9 cellular contexts compared by ENCODE assay signal in genomic region chr7:141700291-141700847, GRCh38. TPM values are rescaled to one million over a fixed set of nuclear protein-coding genes. Genes with fewer than 3 reads are reported as not detected.
DNase-seq lines count a peak whose midpoint lies in the region; ATAC-seq, FAIRE-seq and TF ChIP-seq lines count a peak whose summit lies in the region.
"Had no signal": no experiment of that assay in that cellular context is flagged by ENCODE, and none has a peak within 500 bp of the region (broad histone marks: within the 10 kb centered on the region; RNA-seq: fewer than 3 reads in every experiment).

No MANE protein-coding gene starts in this region.

- H4K91ac ChIP-seq in H1 (replicated peaks; ENCODE audit: insufficient read length, low read length): no peak overlapping the region

- no peak overlapping the region for H2AFZ ChIP-seq in MM.1S (ENCODE audit: low read length)
- H2AFZ ChIP-seq in H1 (ENCODE audit: low read length): no peak overlapping the region
- no peak overlapping the region for H2AFZ ChIP-seq in neural progenitor cell (replicated peaks)

- H3K4me1 Mint-ChIP-seq in CD4-positive, alpha-beta T cell (ENCODE audit: low read depth): peaks cover 66% of the 10 kb centered on the region
- peaks cover 51% of the 10 kb centered on the region for H3K4me1 Mint-ChIP-seq in neural progenitor cell

- H2BK12ac ChIP-seq in H1 (ENCODE audit: low read depth, low read length): no peak overlapping the region

- H4K8ac ChIP-seq in H1 (ENCODE audit: extremely low read depth, insufficient read depth, low read length): no peak overlapping the region

- H3K4me3 Mint-ChIP-seq in CD4-positive, alpha-beta T cell: peak overlapping the region; percentile 96
- H3K4me3 Mint-ChIP-seq in neural progenitor cell: peak overlapping the region; percentile 92

- H3K27ac Mint-ChIP-seq in CD4-positive, alpha-beta T cell: peak overlapping the region; percentile 90
- no peak overlapping the region for H3K27ac Mint-ChIP-seq in neural progenitor cell

- 0 out of 2 replicates have a peak, but pooled peaks cover 7% of the 10 kb centered on the region for H3K79me2 ChIP-seq in MM.1S (ENCODE audit: low read length)
- peaks cover 0 to 53% of the 10 kb centered on the region in 2 experiments; a peak in 2 of 4 replicates for H3K79me2 ChIP-seq in H1 (ENCODE audit: control insufficient read depth in 1 of 2, insufficient read depth in 2 of 2, low read length in 2 of 2)
- peaks cover 15% of the 10 kb centered on the region for H3K79me2 ChIP-seq in neural progenitor cell (ENCODE audit: low read depth)

- H2BK5ac ChIP-seq in H1 (ENCODE audit: low read depth, low read length): no peak overlapping the region

- H2BK20ac ChIP-seq in H1 (ENCODE audit: low read length): no peak overlapping the region

- no peak overlapping the region for H3K9ac ChIP-seq in MM.1S (ENCODE audit: low read length)
- peak overlapping the region in 1 of 4 experiments; percentile 10; a peak in 1 of 7 replicates for H3K9ac ChIP-seq in H1 (replicated peaks in 1 of 4; ENCODE audit: extremely low read depth in 1 of 4, low read depth in 3 of 4, low read length in 3 of 4)
- H3K9ac ChIP-seq in neural progenitor cell: no peak overlapping the region

- H3K9me2 ChIP-seq in MM.1S (replicated peaks; ENCODE audit: insufficient read depth, low read length): no peaks in the 10 kb centered on the region

- H4K20me1 ChIP-seq in MM.1S (ENCODE audit: insufficient read depth, low read length) (no peaks in the 10 kb centered on the region), H1 (replicated peaks in 1 of 2; ENCODE audit: control insufficient read depth in 1 of 2, insufficient read depth in 2 of 2, low read length in 2 of 2) (peaks cover 0 to 4% of the 10 kb centered on the region in 2 experiments), neural progenitor cell (ENCODE audit: low read depth) (peaks cover 39% of the 10 kb centered on the region)

- peaks cover 3% of the 10 kb centered on the region; the same call in 1 of the 2 replicates for H3K23me2 ChIP-seq in H1 (ENCODE audit: low read depth, low read length)

- peaks cover 13% of the 10 kb centered on the region for H3K36me3 Mint-ChIP-seq in CD4-positive, alpha-beta T cell (ENCODE audit: low read depth)
- H3K36me3 Mint-ChIP-seq in neural progenitor cell: no peaks in the 10 kb centered on the region

- DNase-seq in CD4-positive, alpha-beta T cell: no peak
- DNase-seq in MM.1S: no peak
- DNase-seq in H1 (ENCODE audit: low read depth in 1 of 2, low spot score in 2 of 2): no peak
- no peak for DNase-seq in neural progenitor cell (ENCODE audit: low spot score)
- no peak for DNase-seq in hepatic stellate cell (ENCODE audit: low spot score)
- DNase-seq in GF-D8 (lab: John Stamatoyannopoulos, UW): no peak
- DNase-seq: NCI-H187 treated with DMSO at 0.1 percent for 48 hours had no signal

- TF ChIP-seq POLR2A in H1 (IDR thresholded peaks at IDR 0.05; ENCODE audit: control extremely low read depth in 1 of 2, low read depth in 2 of 2, low read length in 2 of 2): no peak

- 79% methylated on average over 4 of the region's 5 CpGs; no CpG with 5 or more reads in 1 of the 2 experiments for WGBS in H1 (ENCODE audit: extremely low coverage in 1 of 2, insufficient coverage in 1 of 2, insufficient read length in 1 of 2, insufficient replicate concordance in 2 of 2, low coverage in 1 of 2, low lambda C conversion rate in 2 of 2, missing lambda C conversion rate in 1 of 2), 2 experiments

- no peak overlapping the region for H3K27ac ChIP-seq in CD4-positive, alpha-beta T cell (ENCODE audit: low read depth, low read length)
- H3K27ac ChIP-seq in MM.1S (ENCODE audit: low read length): no peak overlapping the region
- H3K27ac ChIP-seq in H1 (ENCODE audit: low read depth, low read length): no peak overlapping the region
- H3K27ac ChIP-seq in neural progenitor cell: no peak overlapping the region

- no peaks in the 10 kb centered on the region for H3K9me3 Mint-ChIP-seq in CD4-positive, alpha-beta T cell
- H3K9me3 Mint-ChIP-seq in neural progenitor cell: no peaks in the 10 kb centered on the region

- no peak overlapping the region for H4K5ac ChIP-seq in H1 (ENCODE audit: insufficient read length, low read depth, low read length)

- H2BK120ac ChIP-seq in H1 (replicated peaks; ENCODE audit: low read depth, low read length): no peak overlapping the region

- H3K18ac ChIP-seq in H1 (ENCODE audit: extremely low read depth, low read length): no peak overlapping the region

- H3K36me3 ChIP-seq in MM.1S (replicated peaks; ENCODE audit: insufficient read depth, low read length): no peaks in the 10 kb centered on the region
- no peaks in the 10 kb centered on the region; a peak in 1 of 8 replicates for H3K36me3 ChIP-seq in H1 (ENCODE audit: control insufficient read depth in 2 of 4, insufficient read depth in 4 of 4, low read length in 3 of 4)
- no peaks in the 10 kb centered on the region for H3K36me3 ChIP-seq in neural progenitor cell

- intact Hi-C loops in CD4-positive, alpha-beta T cell (cut with DNase I, micrococcal nuclease): loop anchor here in 1 of 2 experiments (2.0 kb wide), 1 partner anchor 38 kb away; the partner anchor contains the start of gene SSBP1

- FAIRE-seq in H1 (lab: Jason Lieb, UNC): no peak

- POLR2A ChIA-PET in CD4-positive, alpha-beta T cell (lab: Charles Lee): interaction anchor here (1.0 to 4.9 kb wide), 7 partner anchors 9 to 685 kb away, joined by 3 to 103 read pairs (median 5); partner anchors contain the start of genes MRPS33 and SSBP1
- POLR2A ChIA-PET in H1 (lab: Charles Lee; ENCODE audit: partially characterized antibody): interaction anchor here (0.6 to 3.6 kb wide), 7 partner anchors 8 to 40 kb away, joined by 3 to 16 read pairs (median 4); partner anchors contain the start of gene SSBP1

- no peaks in the 10 kb centered on the region for H3K27me3 Mint-ChIP-seq in CD4-positive, alpha-beta T cell
- H3K27me3 Mint-ChIP-seq in neural progenitor cell (ENCODE audit: insufficient read depth, low read depth): peaks cover 2% of the 10 kb centered on the region

- TF ChIP-seq RAD21 in H1 (IDR thresholded peaks at IDR 0.05 in 1 of 2, conservative IDR thresholded peaks at IDR 0.05 in 1 of 2; ENCODE audit: low read depth in 2 of 2, low read length in 2 of 2): no peak

- ATAC-seq in CD4-positive, alpha-beta T cell (ENCODE audit: poor library complexity): no peak
- no peak for ATAC-seq in GM21423 (IDR thresholded peaks at IDR 0.05; ENCODE audit: unreplicated experiment)
- ATAC-seq in GM18861 (IDR thresholded peaks at IDR 0.05; ENCODE audit: unreplicated experiment): no peak

- no peak overlapping the region for H3K14ac ChIP-seq in H1 (ENCODE audit: insufficient read length)

- H3K4ac ChIP-seq in H1 (replicated peaks; ENCODE audit: insufficient read length, low read depth, low read length): no peak overlapping the region

- peaks cover 2% of the 10 kb centered on the region; the same call in 1 of the 2 replicates for H3K79me1 ChIP-seq in H1 (ENCODE audit: low read depth, low read length)

- CTCF ChIA-PET in CD4-positive, alpha-beta T cell (lab: Charles Lee): interaction anchor here (0.9 to 4.5 kb wide), 3 partner anchors 8 to 38 kb away, joined by 3 to 38 read pairs (median 4); partner anchors contain the start of gene SSBP1
- CTCF ChIA-PET in H1 (lab: Charles Lee; ENCODE audit: partially characterized antibody): interaction anchor here (0.7 to 1.6 kb wide), 6 partner anchors 9 to 46 kb away, joined by 3 to 6 read pairs (median 3); no protein-coding TSS in a partner anchor

- H3K9me3 ChIP-seq in CD4-positive, alpha-beta T cell (ENCODE audit: control insufficient read depth, low read length): no peaks in the 10 kb centered on the region
- H3K9me3 ChIP-seq in MM.1S (replicated peaks; ENCODE audit: insufficient read depth, low read length) (no peaks in the 10 kb centered on the region), H1 (ENCODE audit: insufficient read depth in 2 of 2, low read depth in 1 of 2, low read length in 1 of 2) (no peaks in the 10 kb centered on the region), neural progenitor cell (ENCODE audit: low read depth) (no peaks in the 10 kb centered on the region)

- H3K4me3 ChIP-seq in MM.1S (ENCODE audit: low read length) (no peak overlapping the region), H1 (ENCODE audit: extremely low read depth in 1 of 4, insufficient read depth in 2 of 4, low read depth in 3 of 4, low read length in 4 of 4) (peak overlapping the region; percentile 59 to 73 (median 64); a peak in 7 of 8 replicates), neural progenitor cell (peak overlapping the region; percentile 89)

- H3K27me3 ChIP-seq in CD4-positive, alpha-beta T cell (ENCODE audit: control insufficient read depth, insufficient read depth, low read length): no peaks in the 10 kb centered on the region
- 0 out of 2 replicates have a peak, but pooled peaks cover 12% of the 10 kb centered on the region for H3K27me3 ChIP-seq in MM.1S (replicated peaks; ENCODE audit: insufficient read depth, low read length)
- H3K27me3 ChIP-seq in H1 (replicated peaks in 1 of 4; ENCODE audit: control insufficient read depth in 3 of 4, extremely low read depth in 1 of 4, insufficient read depth in 3 of 4, low read length in 3 of 4): peaks cover 0 to 8% (median 5%) of the 10 kb centered on the region in 4 experiments; a peak in 3 of 7 replicates
- peaks cover 31% of the 10 kb centered on the region for H3K27me3 ChIP-seq in neural progenitor cell

- H3K56ac ChIP-seq in H1 (replicated peaks; ENCODE audit: insufficient read length, low read depth, low read length): no peak overlapping the region

- no peak overlapping the region for H3K23ac ChIP-seq in H1 (ENCODE audit: insufficient read length)

- H3K4me1 ChIP-seq in MM.1S (ENCODE audit: low read length) (peaks cover 8% of the 10 kb centered on the region), H1 (replicated peaks in 1 of 4; ENCODE audit: control insufficient read depth in 3 of 4, insufficient read depth in 4 of 4, low read length in 3 of 4) (peaks cover 0 to 16% (median 11%) of the 10 kb centered on the region in 4 experiments; a peak in 6 of 7 replicates), neural progenitor cell (peaks cover 26% of the 10 kb centered on the region)

- H3F3A ChIP-seq in MM.1S (ENCODE audit: insufficient read depth, low read length) (peaks cover 5% of the 10 kb centered on the region; the same call in 1 of the 2 replicates), neural progenitor cell (ENCODE audit: low read depth) (peaks cover 12% of the 10 kb centered on the region)

- peak overlapping the region; percentile 61; the same call in 1 of the 2 replicates for H3K4me2 ChIP-seq in MM.1S (ENCODE audit: low read depth, low read length)
- peak overlapping the region; percentile 86 to 93 for H3K4me2 ChIP-seq in H1 (ENCODE audit: insufficient read depth in 1 of 2, low read depth in 2 of 2, low read length in 2 of 2)
- peak overlapping the region; percentile 89 for H3K4me2 ChIP-seq in neural progenitor cell

- no peak overlapping the region for H2BK15ac ChIP-seq in H1 (ENCODE audit: low read length)

- no peak for TF ChIP-seq CTCF in CD4-positive, alpha-beta T cell (IDR thresholded peaks at IDR 0.05)
- TF ChIP-seq CTCF in MM.1S (IDR thresholded peaks at IDR 0.05; ENCODE audit: low read length): no peak
- TF ChIP-seq CTCF in H1 (IDR thresholded peaks at IDR 0.05; ENCODE audit: control extremely low read depth in 1 of 3, insufficient read depth in 1 of 3, low read depth in 1 of 3, low read length in 3 of 3): no peak
- no peak for TF ChIP-seq CTCF in neural progenitor cell (IDR thresholded peaks at IDR 0.05)

- H2AK5ac ChIP-seq in H1 (ENCODE audit: low read depth, low read length): no peak overlapping the region

- no peak for TF ChIP-seq EP300 in H1 (IDR thresholded peaks at IDR 0.05; ENCODE audit: borderline replicate concordance in 1 of 2, low read depth in 2 of 2, low read length in 2 of 2)

RNA-seq across cellular contexts. Expression of gene DENND11, which starts 1.6 kb away (rescaled TPM):
- 10 to 100 TPM; 39.2 to 41.1 TPM for total RNA-seq in CD4-positive, alpha-beta T cell
- total RNA-seq in H1 (2021; fragmentation: NEBNext Ultra II Directional; extraction: Animal tissue kit (Norgen Biotek cat#: 25700)): 26.8 and 27.1 TPM in 2 replicates
- polyA plus RNA-seq in H1 (2011; rRNA removed): 8.0 and 9.3 TPM in 2 replicates
- 10.4 TPM for polyA plus RNA-seq in H1 (2011; cell fraction: cytosol; rRNA removed)
- polyA plus RNA-seq in H1 (2011; cell fraction: nucleus; rRNA removed): 18.7 TPM
- 10.8 to 17.5 TPM (median 15.2 TPM) in 4 replicates for polyA plus RNA-seq in H1 (2012, experiment 1 of 2)
- polyA plus RNA-seq in H1 (2012, experiment 2 of 2): 1.5 TPM
- polyA plus RNA-seq in H1 (2013, experiment 1 of 2): 10.6 TPM
- polyA plus RNA-seq in H1 (2013, experiment 2 of 2): 10.2 TPM
- polyA minus RNA-seq in H1 (2011; rRNA and poly(A)+ RNA removed): 29.4 and 39.9 TPM in 2 replicates
- polyA minus RNA-seq in H1 (2011; cell fraction: cytosol; rRNA and poly(A)+ RNA removed): 13.5 TPM
- polyA minus RNA-seq in H1 (2011; cell fraction: nucleus; rRNA and poly(A)+ RNA removed): 17.7 TPM
- 19.7 and 23.5 TPM in 2 replicates for total RNA-seq in neural progenitor cell (ENCODE audit: low replicate concordance)

RNA-seq across cellular contexts. Expression of gene WEE2, which starts 7.8 kb away (rescaled TPM):
- under 1 TPM; 0.08 to 0.14 TPM for total RNA-seq in CD4-positive, alpha-beta T cell
- total RNA-seq in H1 (2021; fragmentation: NEBNext Ultra II Directional; extraction: Animal tissue kit (Norgen Biotek cat#: 25700)): not detected in 2 replicates
- polyA plus RNA-seq in H1 (2011; rRNA removed): 0.02 TPM in 1 of 2 replicates, not detected in the other
- polyA plus RNA-seq in H1 (2011; cell fraction: cytosol; rRNA removed): not detected
- not detected for polyA plus RNA-seq in H1 (2011; cell fraction: nucleus; rRNA removed)
- not detected in 4 replicates for polyA plus RNA-seq in H1 (2012, experiment 1 of 2)
- polyA plus RNA-seq in H1 (2012, experiment 2 of 2): not detected
- polyA plus RNA-seq in H1 (2013, experiment 1 of 2): 0.02 TPM
- polyA plus RNA-seq in H1 (2013, experiment 2 of 2): 0.06 TPM
- polyA minus RNA-seq in H1 (2011; rRNA and poly(A)+ RNA removed): 0.07 TPM in 1 of 2 replicates, not detected in the other
- polyA minus RNA-seq in H1 (2011; cell fraction: cytosol; rRNA and poly(A)+ RNA removed): not detected
- not detected for polyA minus RNA-seq in H1 (2011; cell fraction: nucleus; rRNA and poly(A)+ RNA removed)
- 0.12 TPM in 1 of 2 replicates, not detected in the other for total RNA-seq in neural progenitor cell (ENCODE audit: low replicate concordance)

RNA-seq across cellular contexts. Expression of gene SSBP1, which starts 37.8 kb away (rescaled TPM):
- total RNA-seq in CD4-positive, alpha-beta T cell: 100 to 1,000 TPM; 108 to 116 TPM
- total RNA-seq in H1 (2021; fragmentation: NEBNext Ultra II Directional; extraction: Animal tissue kit (Norgen Biotek cat#: 25700)): 254 and 259 TPM in 2 replicates
- 65.7 and 136 TPM in 2 replicates for polyA plus RNA-seq in H1 (2011; rRNA removed)
- 195 TPM for polyA plus RNA-seq in H1 (2011; cell fraction: cytosol; rRNA removed)
- 52.5 TPM for polyA plus RNA-seq in H1 (2011; cell fraction: nucleus; rRNA removed)
- polyA plus RNA-seq in H1 (2012, experiment 1 of 2): 284 to 514 TPM (median 335 TPM) in 4 replicates
- polyA plus RNA-seq in H1 (2012, experiment 2 of 2): 197 TPM
- polyA plus RNA-seq in H1 (2013, experiment 1 of 2): 451 TPM
- polyA plus RNA-seq in H1 (2013, experiment 2 of 2): 487 TPM
- 53.0 and 60.3 TPM in 2 replicates for polyA minus RNA-seq in H1 (2011; rRNA and poly(A)+ RNA removed)
- 61.2 TPM for polyA minus RNA-seq in H1 (2011; cell fraction: cytosol; rRNA and poly(A)+ RNA removed)
- 115 TPM for polyA minus RNA-seq in H1 (2011; cell fraction: nucleus; rRNA and poly(A)+ RNA removed)
- total RNA-seq in neural progenitor cell (ENCODE audit: low replicate concordance): 219 and 402 TPM in 2 replicates
